15 cellular contexts compared by ENCODE assay signal in genomic region chr10:80509108-80509402, GRCh38. TPM values are rescaled to one million over a fixed set of nuclear protein-coding genes. Genes with fewer than 3 reads are reported as not detected.
DNase-seq lines count a peak whose midpoint lies in the region; ATAC-seq and TF ChIP-seq lines count a peak whose summit lies in the region.
"Had no signal": no experiment of that assay in that cellular context is flagged by ENCODE, and none has a peak within 500 bp of the region (broad histone marks: within the 10 kb centered on the region; RNA-seq: fewer than 3 reads in every experiment).

No MANE protein-coding gene starts in this region.

- H2AFZ ChIP-seq in IMR-90 (replicated peaks; ENCODE audit: low read length, poor library complexity) = peak overlapping the region; percentile 53

- H3K18ac ChIP-seq in IMR-90 (ENCODE audit: low read depth, low read length) = no peak overlapping the region

- peaks cover 100% of the 10 kb centered on the region for H3K4me1 ChIP-seq in BLaER1
- peaks cover 26% of the 10 kb centered on the region for H3K4me1 ChIP-seq in IMR-90 (ENCODE audit: control insufficient read depth, insufficient read depth, low read length)
- peaks cover 30 to 69% (median 32%) of the 10 kb centered on the region in 3 donors for H3K4me1 ChIP-seq in esophagus squamous epithelium
- H3K4me1 ChIP-seq in gastrocnemius medialis = peaks cover 8 to 25% of the 10 kb centered on the region in 2 donors

- ATAC-seq in IMR-90 (ENCODE audit: low read depth) = no peak
- no peak for ATAC-seq in gastrocnemius medialis
- ATAC-seq in GM21737 (IDR thresholded peaks at IDR 0.05; ENCODE audit: unreplicated experiment) = no peak
- ATAC-seq in HG02798 (IDR thresholded peaks at IDR 0.05; ENCODE audit: poor library complexity, unreplicated experiment) = no peak
- no peak for ATAC-seq in HG03097 (IDR thresholded peaks at IDR 0.05; ENCODE audit: low FRiP score, unreplicated experiment)
- ATAC-seq: natural killer cell treated with Interleukin-12 subunit alpha and Interleukin-12 subunit beta and Interleukin-15 and Interleukin-18, amount 100 ng/mL, for 72 hours had no signal

- peak overlapping the region; percentile 85 for H2AK5ac ChIP-seq in IMR-90 (ENCODE audit: low read depth, low read length)

- peak overlapping the region; percentile 64; the same call in 1 of the 2 replicates for H3K14ac ChIP-seq in IMR-90 (replicated peaks; ENCODE audit: low read depth, low read length)

- H3K4me2 ChIP-seq in BLaER1 = peak overlapping the region; percentile 90
- no peak overlapping the region for H3K4me2 ChIP-seq in IMR-90 (ENCODE audit: low read depth, low read length)

- H3K36me3 ChIP-seq in BLaER1 (peaks cover 81% of the 10 kb centered on the region), IMR-90 (ENCODE audit: control insufficient read depth, insufficient read depth, low read length) (peaks cover 26% of the 10 kb centered on the region), esophagus squamous epithelium (peaks cover 24 to 76% (median 55%) of the 10 kb centered on the region in 3 donors), gastrocnemius medialis (peaks cover 0 to 24% of the 10 kb centered on the region in 2 donors)

- H3K23ac ChIP-seq in IMR-90 (ENCODE audit: low read depth, low read length) = no peak overlapping the region

- H3K79me1 ChIP-seq in IMR-90 (ENCODE audit: low read depth in 1 of 2, low read length in 2 of 2) = peaks cover 12 to 49% of the 10 kb centered on the region in 2 experiments

- H3K27me3 ChIP-seq in BLaER1 (no peaks in the 10 kb centered on the region), IMR-90 (ENCODE audit: control insufficient read depth, insufficient read depth, low read length) (no peaks in the 10 kb centered on the region), esophagus squamous epithelium (no peaks in the 10 kb centered on the region), gastrocnemius medialis (no peaks in the 10 kb centered on the region)

- CTCF ChIA-PET in IMR-90 (lab: Yijun Ruan, JAX) = interaction anchor here (1.2 to 1.5 kb wide), 2 partner anchors 10 to 64 kb away, joined by 5 read pairs; no protein-coding TSS in a partner anchor

- no peak for TF ChIP-seq POLR2A in IMR-90 (IDR thresholded peaks at IDR 0.05; ENCODE audit: low read depth, low read length)
- TF ChIP-seq POLR2A in esophagus squamous epithelium (IDR thresholded peaks at IDR 0.05) = no peak
- TF ChIP-seq POLR2A in gastrocnemius medialis (IDR thresholded peaks at IDR 0.05) = no peak

- dilution Hi-C loops in IMR-90 (cut with HindIII; ENCODE audit: low sequenced_read_pairs, unreplicated experiment) = no loop called here

- H4K8ac ChIP-seq in IMR-90 (ENCODE audit: low read depth in 2 of 2, low read length in 2 of 2) = peak overlapping the region in 1 of 2 experiments; percentile 24; a peak in 2 of 4 replicates

- peak overlapping the region; percentile 25 for H2BK5ac ChIP-seq in IMR-90 (ENCODE audit: low read depth, low read length, poor library complexity, severe bottlenecking)

- peaks cover 19% of the 10 kb centered on the region for H3K9me1 ChIP-seq in IMR-90 (ENCODE audit: insufficient read depth, low read length)

- peak overlapping the region; percentile 79 for H3K27ac ChIP-seq in BLaER1
- peak overlapping the region; percentile 0; the same call in 1 of the 2 replicates for H3K27ac ChIP-seq in IMR-90 (ENCODE audit: insufficient read depth, low read length)
- peak overlapping the region; percentile 5 to 80 (median 38) for H3K27ac ChIP-seq in esophagus squamous epithelium
- peak overlapping the region in 3 of 4 donors; percentile 68 to 74 (median 68) for H3K27ac ChIP-seq in gastrocnemius medialis
- H3K27ac ChIP-seq: WERI-Rb-1 had no signal

- peak overlapping the region; percentile 62 for H2AK9ac ChIP-seq in IMR-90 (replicated peaks; ENCODE audit: low read depth, low read length, poor library complexity)

- peak overlapping the region; percentile 56; the same call in 1 of the 2 replicates for H2BK120ac ChIP-seq in IMR-90 (ENCODE audit: low read depth, low read length)

- in situ Hi-C loops in IMR-90 (cut with MboI; ENCODE audit: low sequenced_read_pairs) = no loop called here
- in situ Hi-C loops in gastrocnemius medialis (cut with MboI; ENCODE audit: low sequenced_read_pairs in 4 of 4) = loop anchor here in 3 of 4 donors (5.0 to 10.0 kb wide), 2 partner anchors 67 to 124 kb away; no protein-coding TSS in a partner anchor

- 100% methylated on average over 1 of the region's 8 CpGs; no CpG with 5 or more reads in 1 of the 2 experiments for WGBS in IMR-90 (ENCODE audit: extremely low coverage in 2 of 2, insufficient read length in 1 of 2), 2 experiments
- WGBS in esophagus squamous epithelium, 2 donors = 65 to 89% methylated on average over 6 of the region's 8 CpGs

- intact Hi-C loops in IMR-90 (cut with micrococcal nuclease) (no loop called here), esophagus squamous epithelium (cut with DNase I) (loop anchor here (10.0 kb wide), 1 partner anchor 124 kb away; no protein-coding TSS in a partner anchor), gastrocnemius medialis (cut with DNase I; ENCODE audit: low total_unique reads) (no loop called here)

- H2BK15ac ChIP-seq in IMR-90 (ENCODE audit: low read depth, low read length) = peak overlapping the region; percentile 49; the same call in 1 of the 3 replicates

- no TSS peak for BruUV-seq in IMR-90 (replicated peaks; lab: Mats Ljungman, UMichigan)

- H4K91ac ChIP-seq in IMR-90 (ENCODE audit: insufficient read depth, low read depth, low read length) = peak overlapping the region; percentile 55; the same call in 1 of the 2 replicates

- H3K4me3 ChIP-seq in BLaER1 (peak overlapping the region; percentile 43), IMR-90 (ENCODE audit: insufficient read depth, low read depth, low read length) (no peak overlapping the region), esophagus squamous epithelium (no peak overlapping the region), gastrocnemius medialis (no peak overlapping the region)

- H3K9ac ChIP-seq in BLaER1 (peak overlapping the region; percentile 71), IMR-90 (ENCODE audit: low read depth, low read length) (no peak overlapping the region)

- TF ChIP-seq CTCF in IMR-90 (conservative IDR thresholded peaks at IDR 0.05; ENCODE audit: low read depth, low read length) (no peak), esophagus squamous epithelium (IDR thresholded peaks at IDR 0.05) (no peak), gastrocnemius medialis (IDR thresholded peaks at IDR 0.05 in 4 of 5, conservative IDR thresholded peaks at IDR 0.05 in 1 of 5) (no peak)

- DNase-seq in IMR-90 (no peak), esophagus squamous epithelium (lab: John Stamatoyannopoulos, UW) (no peak), gastrocnemius medialis (no peak), HT-29 (ENCODE audit: low spot score) (no peak)
- DNase-seq: cerebellar nuclear complex; DMS53; mammary epithelial cell; NCI-H2029; stimulated activated naive CD4-positive, alpha-beta T cell treated with Interleukin-2 at 50 U/mL for 16 hours; WERI-Rb-1 had no signal

- TF ChIP-seq RAD21 in IMR-90 (IDR thresholded peaks at IDR 0.05; ENCODE audit: low read length) = no peak

- H3K9me3 ChIP-seq in BLaER1 = no peaks in the 10 kb centered on the region
- no peaks in the 10 kb centered on the region for H3K9me3 ChIP-seq in IMR-90 (ENCODE audit: control insufficient read depth, insufficient read depth, low read length)
- H3K9me3 ChIP-seq in esophagus squamous epithelium = no peaks in the 10 kb centered on the region
- no peaks in the 10 kb centered on the region for H3K9me3 ChIP-seq in gastrocnemius medialis

- H3K56ac ChIP-seq in IMR-90 (ENCODE audit: extremely low read depth, insufficient read depth, low read length) = no peak overlapping the region

- POLR2A ChIA-PET in IMR-90 (lab: Charles Lee; ENCODE audit: unreplicated experiment) = no interaction called here

- H4K5ac ChIP-seq in IMR-90 (ENCODE audit: low read depth, low read length) = no peak overlapping the region

- H4K20me1 ChIP-seq in BLaER1 = peaks cover 88% of the 10 kb centered on the region
- H4K20me1 ChIP-seq in IMR-90 (ENCODE audit: insufficient read depth, low read length) = peaks cover 4% of the 10 kb centered on the region; the same call in 1 of the 2 replicates

- H2BK20ac ChIP-seq in IMR-90 (ENCODE audit: low read depth, low read length) = no peak overlapping the region

- H3K4ac ChIP-seq in IMR-90 (ENCODE audit: low read depth, low read length) = peak overlapping the region; percentile 80

TF ChIP-seq in IMR-90, 13 proteins besides CTCF, POLR2A, EP300 and RAD21 (continues in another document):
- TF ChIP-seq CHD1 (IDR thresholded peaks at IDR 0.05; ENCODE audit: low read depth, low read length) (no peak), BHLHE40 (IDR thresholded peaks at IDR 0.05; ENCODE audit: low read depth, low read length) (no peak), MAFK (IDR thresholded peaks at IDR 0.05; ENCODE audit: low read depth, low read length) (no peak), MAZ (IDR thresholded peaks at IDR 0.05; ENCODE audit: borderline replicate concordance, low read depth, low read length) (no peak), USF2 (IDR thresholded peaks at IDR 0.05; ENCODE audit: low read depth, low read length) (no peak), SMC3 (IDR thresholded peaks at IDR 0.05; ENCODE audit: low read depth, low read length) (no peak), FOS (IDR thresholded peaks at IDR 0.05; ENCODE audit: low read depth, low read length) (no peak), RFX5 (IDR thresholded peaks at IDR 0.05; ENCODE audit: low read depth, low read length) (no peak), CEBPB (IDR thresholded peaks at IDR 0.05; ENCODE audit: low read depth, low read length) (no peak)

RNA-seq across cellular contexts. Expression of gene SH2D4B, which starts 28.6 kb away (rescaled TPM):
- total RNA-seq in IMR-90 (2012; rRNA removed) (not detected in 2 replicates), esophagus squamous epithelium (under 1 TPM in 1 of 4 donors, not detected in 3; 0.13 TPM), gastrocnemius medialis (not detected)
- not detected in 2 replicates for polyA plus RNA-seq in IMR-90 (2012; rRNA removed)
- not detected in 2 replicates for polyA plus RNA-seq in IMR-90 (2012; cell fraction: cytosol; rRNA removed)
- polyA plus RNA-seq in IMR-90 (2012; cell fraction: nucleus; rRNA removed; ENCODE audit: low replicate concordance) = not detected in 2 replicates
- total RNA-seq in HT-29 (2014; rRNA removed; shearing (Covaris generic)) = not detected in 2 replicates

RNA-seq across cellular contexts. Expression of gene TSPAN14, which starts 54.9 kb away (rescaled TPM):
- total RNA-seq in IMR-90 (2012; rRNA removed) = 13.3 and 18.5 TPM in 2 replicates
- polyA plus RNA-seq in IMR-90 (2012; rRNA removed) = 40.6 and 43.0 TPM in 2 replicates
- 55.8 and 57.7 TPM in 2 replicates for polyA plus RNA-seq in IMR-90 (2012; cell fraction: cytosol; rRNA removed)
- polyA plus RNA-seq in IMR-90 (2012; cell fraction: nucleus; rRNA removed; ENCODE audit: low replicate concordance) = 36.3 and 44.3 TPM in 2 replicates
- total RNA-seq in esophagus squamous epithelium = 100 to 1,000 TPM in 2 of 4 donors, 10 to 100 TPM in 2; 66.4 to 118 (median 89.8) TPM
- total RNA-seq in gastrocnemius medialis = 10 to 100 TPM; 22.6 to 29.3 (median 26.9) TPM
- 58.3 and 65.1 TPM in 2 replicates for total RNA-seq in HT-29 (2014; rRNA removed; shearing (Covaris generic))

Comparison
In these comparisons a context has a peak if more than half of its experiments do, and no peak if none do; other contexts are left out.
1. H3K27ac ChIP-seq: peak in every context shown above with its lines; median percentile 79 in BLaER1; 68 in gastrocnemius medialis; 38 in esophagus squamous epithelium; 0 in IMR-90.